ENCODE assay signal across 15 cellular contexts in the genomic region with DNA sequence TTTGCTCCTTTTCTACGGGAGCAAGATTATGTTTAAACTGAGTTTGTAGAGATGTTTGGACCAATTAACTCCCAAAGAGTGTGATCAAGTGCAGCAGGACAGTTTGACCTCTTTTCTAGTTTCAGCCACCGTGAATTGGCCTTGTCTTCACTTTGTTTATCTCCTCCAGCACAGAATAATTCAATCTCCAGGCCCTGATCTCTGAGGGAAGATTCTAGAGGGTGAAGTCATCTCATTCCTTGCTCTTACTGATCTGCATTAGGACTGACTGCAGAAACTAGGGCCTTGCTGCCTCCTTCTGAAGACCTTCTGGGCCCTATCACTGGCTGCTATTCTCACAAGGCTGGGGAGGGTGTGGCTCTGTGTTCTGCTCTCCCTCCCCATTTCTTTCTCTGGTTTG.
"Had no signal": no experiment of that assay in that cellular context is flagged by ENCODE, and none has a peak within 500 bp of the region (broad histone marks: within the 10 kb centered on the region; RNA-seq: fewer than 3 reads in every experiment).

No MANE protein-coding gene starts in this region.

- H3K36me3 ChIP-seq: pancreas had no signal

- H3K27ac Mint-ChIP-seq: activated T-cell treated with anti-CD3 and anti-CD28 coated beads, Interleukin-2, amount 50 U/mL, for 24 hours; T-helper 17 cell had no signal

- H3K27me3 ChIP-seq: pancreas had no signal

- H3K9me3 Mint-ChIP-seq: activated naive CD4-positive, alpha-beta T cell treated with anti-CD3 and anti-CD28 coated beads, Interleukin-2, amount 50 U/mL, for 72 hours; activated T-cell treated with anti-CD3 and anti-CD28 coated beads, Interleukin-2, amount 50 U/mL, for 24 hours; stimulated activated naive CD8-positive, alpha-beta T cell treated with anti-CD3 and anti-CD28 coated beads, Interleukin-15, amount 100 ng/mL, for 72 hours had no signal

- H3K4me3 ChIP-seq: coronary artery, pancreas had no signal

- H3K4me3 Mint-ChIP-seq: activated T-cell treated with anti-CD3 and anti-CD28 coated beads, Interleukin-2, amount 50 U/mL, for 24 hours; stimulated activated naive CD8-positive, alpha-beta T cell treated with anti-CD3 and anti-CD28 coated beads, Interleukin-15, amount 100 ng/mL, for 72 hours; T-helper 17 cell had no signal

- H3K9me3 ChIP-seq: pancreas had no signal

- ATAC-seq: activated naive CD4-positive, alpha-beta T cell treated with anti-CD3 and anti-CD28 coated beads, Interleukin-2, amount 50 U/mL, for 72 hours; left colon; pancreas; Right ventricle myocardium inferior; stimulated activated naive CD8-positive, alpha-beta T cell treated with anti-CD3 and anti-CD28 coated beads, Interleukin-15, amount 100 ng/mL, for 72 hours; T-helper 17 cell had no signal

- H3K27me3 Mint-ChIP-seq: activated T-cell treated with anti-CD3 and anti-CD28 coated beads, Interleukin-2, amount 50 U/mL, for 24 hours; stimulated activated naive CD8-positive, alpha-beta T cell treated with anti-CD3 and anti-CD28 coated beads, Interleukin-15, amount 100 ng/mL, for 72 hours; T-helper 17 cell had no signal

- H3K27ac ChIP-seq: coronary artery, epithelial cell of prostate, pancreas had no signal

- DNase-seq: activated CD4-positive, alpha-beta T cell treated with anti-CD3 and anti-CD28 coated beads, Interleukin-2, amount 50 U/mL, for 1 hour; activated effector memory CD4-positive, alpha-beta T cell treated with anti-CD3 and anti-CD28 coated beads, Interleukin-2, amount 50 U/mL, for 16 hours; activated T-cell treated with anti-CD3 and anti-CD28 coated beads, Interleukin-2, amount 50 U/mL, for 24 hours; effector CD8-positive, alpha-beta T cell; glutamatergic neuron; left colon; mammary epithelial cell; pancreas; stimulated activated CD4-positive, alpha-beta T cell treated with anti-CD3 and anti-CD28 coated beads, Interleukin-4, amount 100 ng/mL, for 24 hours; stimulated activated naive CD8-positive, alpha-beta T cell treated with anti-CD3 and anti-CD28 coated beads, Interleukin-15, amount 100 ng/mL, for 72 hours; T-helper 17 cell had no signal
